24 cellular contexts compared by ENCODE assay signal in genomic region chr1:205357567-205357966, GRCh38. TPM values are rescaled to one million over a fixed set of nuclear protein-coding genes. Genes with fewer than 3 reads are reported as not detected.
"Had no signal": no experiment of that assay in that cellular context is flagged by ENCODE, and none has a peak within 500 bp of the region (broad histone marks: within the 10 kb centered on the region; RNA-seq: fewer than 3 reads in every experiment).

No MANE protein-coding gene starts in this region.

- H3K27ac ChIP-seq: Peyer's patch, RWPE1, SJCRH30 had no signal

- H3K9ac ChIP-seq: SK-N-SH had no signal

- DNase-seq: activated CD4-positive, alpha-beta memory T cell treated with anti-CD3 and anti-CD28 coated beads, Interleukin-2, amount 10 ng/mL, durations not matched to agents 7 days and 5 days; activated CD4-positive, alpha-beta T cell treated with anti-CD3 and anti-CD28 coated beads for 36 hours; activated CD4-positive, alpha-beta T cell treated with anti-CD3 and anti-CD28 coated beads, Interleukin-2, amount 50 U/mL, for 1 hour; activated naive CD4-positive, alpha-beta T cell treated with anti-CD3 and anti-CD28 coated beads, Interleukin-2, amount 50 U/mL, for 16 hours; activated naive CD8-positive, alpha-beta T cell treated with anti-CD3 and anti-CD28 coated beads, Interleukin-2, amount 10 ng/mL, durations not matched to agents 7 days and 5 days; activated T-cell treated with anti-CD3 and anti-CD28 coated beads, Interleukin-2, amount 50 U/mL, for 72 hours; central memory CD4-positive, alpha-beta T cell; Karpas-422; MM.1S; NCI-H1105 treated with DMSO at 0.1 percent for 48 hours; NCI-H1436 treated with DMSO at 0.1 percent for 48 hours; NCI-H187; NCI-H510A treated with DMSO at 0.1 percent for 48 hours; Peyer's patch; Right ventricle myocardium superior; SJCRH30; SK-N-SH; T-helper 1 cell; WERI-Rb-1 had no signal

- H3K4me3 Mint-ChIP-seq: activated CD4-positive, alpha-beta memory T cell treated with anti-CD3 and anti-CD28 coated beads, Interleukin-2, amount 10 ng/mL, durations not matched to agents 7 days and 5 days; activated CD4-positive, alpha-beta T cell treated with anti-CD3 and anti-CD28 coated beads for 36 hours; activated naive CD8-positive, alpha-beta T cell treated with anti-CD3 and anti-CD28 coated beads, Interleukin-2, amount 10 ng/mL, durations not matched to agents 7 days and 5 days; activated T-cell treated with anti-CD3 and anti-CD28 coated beads, Interleukin-2, amount 50 U/mL, for 72 hours had no signal

- H3K4me2 ChIP-seq: SK-N-SH had no signal

- H3K9me3 Mint-ChIP-seq: activated CD4-positive, alpha-beta memory T cell treated with anti-CD3 and anti-CD28 coated beads, Interleukin-2, amount 10 ng/mL, durations not matched to agents 7 days and 5 days; activated naive CD8-positive, alpha-beta T cell treated with anti-CD3 and anti-CD28 coated beads, Interleukin-2, amount 10 ng/mL, durations not matched to agents 7 days and 5 days; activated T-cell treated with anti-CD3 and anti-CD28 coated beads, Interleukin-2, amount 50 U/mL, for 72 hours had no signal

- H3K4me3 ChIP-seq: Peyer's patch, SJCRH30 had no signal

- ATAC-seq: activated CD4-positive, alpha-beta T cell treated with anti-CD3 and anti-CD28 coated beads for 36 hours; activated T-cell treated with anti-CD3 and anti-CD28 coated beads, Interleukin-2, amount 50 U/mL, for 72 hours had no signal

- FAIRE-seq: bronchial epithelial cell had no signal

- H3K4me1 Mint-ChIP-seq: activated CD4-positive, alpha-beta memory T cell treated with anti-CD3 and anti-CD28 coated beads, Interleukin-2, amount 10 ng/mL, durations not matched to agents 7 days and 5 days; activated CD4-positive, alpha-beta T cell treated with anti-CD3 and anti-CD28 coated beads for 36 hours; activated naive CD8-positive, alpha-beta T cell treated with anti-CD3 and anti-CD28 coated beads, Interleukin-2, amount 10 ng/mL, durations not matched to agents 7 days and 5 days had no signal

- H3K27ac Mint-ChIP-seq: activated CD4-positive, alpha-beta memory T cell treated with anti-CD3 and anti-CD28 coated beads, Interleukin-2, amount 10 ng/mL, durations not matched to agents 7 days and 5 days; activated CD4-positive, alpha-beta T cell treated with anti-CD3 and anti-CD28 coated beads for 36 hours; activated naive CD8-positive, alpha-beta T cell treated with anti-CD3 and anti-CD28 coated beads, Interleukin-2, amount 10 ng/mL, durations not matched to agents 7 days and 5 days; activated T-cell treated with anti-CD3 and anti-CD28 coated beads, Interleukin-2, amount 50 U/mL, for 72 hours had no signal

- H3K36me3 Mint-ChIP-seq: activated naive CD8-positive, alpha-beta T cell treated with anti-CD3 and anti-CD28 coated beads, Interleukin-2, amount 10 ng/mL, durations not matched to agents 7 days and 5 days had no signal

- H3K9me3 ChIP-seq: adrenal gland, Peyer's patch, SJCRH30, SK-N-SH had no signal

- H3K36me3 ChIP-seq: adrenal gland, Peyer's patch, SJCRH30, WERI-Rb-1 had no signal

- H3K27me3 ChIP-seq: adrenal gland, Peyer's patch had no signal

- H3K4me1 ChIP-seq: SJCRH30 had no signal

RNA-seq across cellular contexts. Expression of gene KLHDC8A, which starts 0.8 kb away (rescaled TPM):
- total RNA-seq: activated CD4-positive, alpha-beta memory T cell treated with anti-CD3 and anti-CD28 coated beads, Interleukin-2, amount 10 ng/mL, durations not matched to agents 7 days and 5 days; activated CD4-positive, alpha-beta T cell treated with anti-CD3 and anti-CD28 coated beads for 36 hours; activated CD8-positive, alpha-beta memory T cell treated with anti-CD3 and anti-CD28 coated beads for 36 hours; activated naive CD8-positive, alpha-beta T cell treated with anti-CD3 and anti-CD28 coated beads, Interleukin-2, amount 10 ng/mL, durations not matched to agents 7 days and 5 days; activated T-cell treated with anti-CD3 and anti-CD28 coated beads, Interleukin-2, amount 50 U/mL, for 72 hours; bronchial epithelial cell; Peyer's patch; SJCRH30; T-helper 2 cell treated with Interferon-gamma antibody and Interleukin-4, amounts not matched to agents 100 ng/mL and 5 ng/mL, for 36 hours had no signal
